1 cellular context compared by ENCODE assay signal in genomic region chr6:26021350-26022165, GRCh38.
A peak's percentile ranks its signal among the peaks of the same experiment; 100 is the strongest.
TF ChIP-seq lines count a peak whose summit lies in the region.

No MANE protein-coding gene starts in this region.

TF ChIP-seq in K562, 482 proteins besides CTCF, POLR2A, EP300 and RAD21 (continued from another document and continues in another):
- no peak for TF ChIP-seq ZBTB8A (IDR thresholded peaks at IDR 0.05; ENCODE audit: partially characterized antibody)
- no peak for TF ChIP-seq ZBTB40 (IDR thresholded peaks at IDR 0.05)
- no peak for TF ChIP-seq ZBTB40 (CRISPR knock-in tag; IDR thresholded peaks at IDR 0.05)
- no peak for TF ChIP-seq ZNF551 (CRISPR knock-in tag; IDR thresholded peaks at IDR 0.05)
- peak; percentile 47; the same call in 1 of the 2 replicates for TF ChIP-seq TAF15 (IDR thresholded peaks at IDR 0.05; ENCODE audit: low read depth, low read length)
- 0 out of 2 replicates have a peak, but pooled peaks have one; percentile 33 for TF ChIP-seq ZNF133 (CRISPR knock-in tag; IDR thresholded peaks at IDR 0.05)
- no peak for TF ChIP-seq TBP (optimal IDR thresholded peaks at IDR 0.05; ENCODE audit: low read depth, low read length)
- TF ChIP-seq ZBTB2 (IDR thresholded peaks at IDR 0.05): peak; percentile 71
- peak in 1 of 3 experiments; percentile 57; a peak in 2 of 6 replicates for TF ChIP-seq ZBTB11 (CRISPR knock-in tag; IDR thresholded peaks at IDR 0.05)
- TF ChIP-seq FOXA3 (CRISPR knock-in tag; conservative IDR thresholded peaks at IDR 0.05 in 1 of 2, IDR thresholded peaks at IDR 0.05 in 1 of 2): 0 out of 4 replicates have a peak, but pooled peaks of 1 of the 2 experiments have one; percentile 47
- peak; percentile 96 for TF ChIP-seq POLR2B (IDR thresholded peaks at IDR 0.05; ENCODE audit: low read depth, partially characterized antibody)
- TF ChIP-seq LEF1 (IDR thresholded peaks at IDR 0.05): 0 out of 2 replicates have a peak, but pooled peaks have one; percentile 45
- TF ChIP-seq ZNF174 (CRISPR knock-in tag; IDR thresholded peaks at IDR 0.05): no peak
- no peak for TF ChIP-seq TFAM (CRISPR knock-in tag; conservative IDR thresholded peaks at IDR 0.05)
- TF ChIP-seq MEIS2 (IDR thresholded peaks at IDR 0.05; ENCODE audit: partially characterized antibody): no peak
- TF ChIP-seq NCOA1 (IDR thresholded peaks at IDR 0.05; ENCODE audit: low read depth): peak; percentile 56; the same call in 1 of the 2 replicates
- no peak for TF ChIP-seq FOXK2 (conservative IDR thresholded peaks at IDR 0.05 in 1 of 2, IDR thresholded peaks at IDR 0.05 in 1 of 2; ENCODE audit: low read depth in 2 of 2)
- no peak for TF ChIP-seq THAP7 (CRISPR knock-in tag; IDR thresholded peaks at IDR 0.05)
- TF ChIP-seq PREB (CRISPR knock-in tag; IDR thresholded peaks at IDR 0.05): peak; percentile 98; the same call in 1 of the 2 replicates
- no peak for TF ChIP-seq UBTF (IDR thresholded peaks at IDR 0.05; ENCODE audit: borderline replicate concordance in 1 of 2, low read depth in 2 of 2, low read length in 2 of 2)
- no peak for TF ChIP-seq SAFB2 (IDR thresholded peaks at IDR 0.05; ENCODE audit: borderline replicate concordance, low read depth, low read length, severe bottlenecking)
- peak; percentile 12; the same call in 1 of the 2 replicates for TF ChIP-seq ARID3A (IDR thresholded peaks at IDR 0.05; ENCODE audit: borderline replicate concordance, low read depth, low read length)
- peak; percentile 77 for TF ChIP-seq GABPB1 (CRISPR knock-in tag; IDR thresholded peaks at IDR 0.05)
- TF ChIP-seq KAT8 (IDR thresholded peaks at IDR 0.05; ENCODE audit: low read depth): no peak
- peak; percentile 75 for TF ChIP-seq L3MBTL2 (IDR thresholded peaks at IDR 0.05)
- no peak for TF ChIP-seq ELK1 (CRISPR knock-in tag; IDR thresholded peaks at IDR 0.05)
- no peak for TF ChIP-seq ZNF23 (CRISPR knock-in tag; IDR thresholded peaks at IDR 0.05)
- no peak for TF ChIP-seq ZNF124 (CRISPR knock-in tag; IDR thresholded peaks at IDR 0.05)
- TF ChIP-seq ZNF311 (CRISPR knock-in tag; IDR thresholded peaks at IDR 0.05): peak; percentile 65; the same call in 1 of the 2 replicates
- TF ChIP-seq SIRT6 (IDR thresholded peaks at IDR 0.05; ENCODE audit: low read depth, low read length): no peak
- TF ChIP-seq CSDE1 (IDR thresholded peaks at IDR 0.05): no peak
- no peak for TF ChIP-seq ZNF79 (CRISPR knock-in tag; IDR thresholded peaks at IDR 0.05; ENCODE audit: low read depth)
- TF ChIP-seq FOXK1 (CRISPR knock-in tag; IDR thresholded peaks at IDR 0.05; ENCODE audit: borderline replicate concordance): peak; percentile 85; the same call in 1 of the 2 replicates
- peak; percentile 72 for TF ChIP-seq TAF9B (IDR thresholded peaks at IDR 0.05; ENCODE audit: partially characterized antibody)
- no peak for TF ChIP-seq ZNF512 (tag; IDR thresholded peaks at IDR 0.05)
- no peak; the same call in 1 of the 2 replicates for TF ChIP-seq HCFC1 (IDR thresholded peaks at IDR 0.05; ENCODE audit: low read depth, low read length)
